In the genomic region with DNA sequence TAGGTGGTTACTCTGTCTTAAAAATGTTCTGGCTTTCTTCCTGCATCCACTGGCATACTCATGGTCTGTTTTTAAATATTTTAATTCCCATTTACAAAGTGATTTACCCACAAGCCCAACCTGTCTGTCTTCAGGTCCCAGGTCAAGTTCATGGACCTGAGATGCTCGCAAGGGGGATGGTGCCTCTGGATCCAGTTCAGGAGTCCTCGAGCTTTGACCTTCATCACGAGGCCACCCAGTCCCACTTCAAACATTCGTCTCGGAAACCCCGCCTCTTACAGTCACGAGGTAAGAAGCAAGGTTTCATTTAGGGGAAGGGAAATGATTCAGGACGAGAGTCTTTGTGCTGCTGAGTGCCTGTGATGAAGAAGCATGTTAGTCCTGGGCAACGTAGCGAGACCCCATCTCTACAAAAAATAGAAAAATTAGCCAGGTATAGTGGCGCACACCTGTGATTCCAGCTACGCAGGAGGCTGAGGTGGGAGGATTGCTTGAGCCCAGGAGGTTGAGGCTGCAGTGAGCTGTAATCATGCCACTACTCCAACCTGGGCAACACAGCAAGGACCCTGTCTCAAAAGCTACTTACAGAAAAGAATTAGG, we compare ENCODE assay signal across 1 cellular context.
TF ChIP-seq lines count a peak whose summit lies in the region.

No MANE protein-coding gene starts in this region.

TF ChIP-seq in HepG2, 621 proteins besides CTCF, POLR2A, EP300 and RAD21 (continued from another document and continues in another):
- TF ChIP-seq, protein P1, sequence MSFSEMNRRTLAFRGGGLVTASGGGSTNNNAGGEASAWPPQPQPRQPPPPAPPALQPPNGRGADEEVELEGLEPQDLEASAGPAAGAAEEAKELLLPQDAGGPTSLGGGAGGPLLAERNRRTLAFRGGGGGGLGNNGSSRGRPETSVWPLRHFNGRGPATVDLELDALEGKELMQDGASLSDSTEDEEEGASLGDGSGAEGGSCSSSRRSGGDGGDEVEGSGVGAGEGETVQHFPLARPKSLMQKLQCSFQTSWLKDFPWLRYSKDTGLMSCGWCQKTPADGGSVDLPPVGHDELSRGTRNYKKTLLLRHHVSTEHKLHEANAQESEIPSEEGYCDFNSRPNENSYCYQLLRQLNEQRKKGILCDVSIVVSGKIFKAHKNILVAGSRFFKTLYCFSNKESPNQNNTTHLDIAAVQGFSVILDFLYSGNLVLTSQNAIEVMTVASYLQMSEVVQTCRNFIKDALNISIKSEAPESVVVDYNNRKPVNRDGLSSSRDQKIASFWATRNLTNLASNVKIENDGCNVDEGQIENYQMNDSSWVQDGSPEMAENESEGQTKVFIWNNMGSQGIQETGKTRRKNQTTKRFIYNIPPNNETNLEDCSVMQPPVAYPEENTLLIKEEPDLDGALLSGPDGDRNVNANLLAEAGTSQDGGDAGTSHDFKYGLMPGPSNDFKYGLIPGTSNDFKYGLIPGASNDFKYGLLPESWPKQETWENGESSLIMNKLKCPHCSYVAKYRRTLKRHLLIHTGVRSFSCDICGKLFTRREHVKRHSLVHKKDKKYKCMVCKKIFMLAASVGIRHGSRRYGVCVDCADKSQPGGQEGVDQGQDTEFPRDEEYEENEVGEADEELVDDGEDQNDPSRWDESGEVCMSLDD (CRISPR knock-in tag; IDR thresholded peaks at IDR 0.05; ENCODE audit: borderline replicate concordance) = no peak
- TF ChIP-seq ZNF672 (CRISPR knock-in tag; IDR thresholded peaks at IDR 0.05) (no peak), NR2F6 (IDR thresholded peaks at IDR 0.05) (peak; percentile 82), NR2F6 (CRISPR knock-in tag; IDR thresholded peaks at IDR 0.05) (peak; percentile 93), AGO2 (optimal IDR thresholded peaks at IDR 0.05; ENCODE audit: low read depth, low read length) (no peak), SRSF4 (IDR thresholded peaks at IDR 0.05; ENCODE audit: low read depth, low read length, poor library complexity, severe bottlenecking) (no peak), ZNF317 (CRISPR knock-in tag; IDR thresholded peaks at IDR 0.05) (0 out of 2 replicates have a peak, but pooled peaks have one; percentile 58), POLR2AphosphoS2 (IDR thresholded peaks at IDR 0.05; ENCODE audit: low read depth, low read length) (no peak), ZNF614 (CRISPR knock-in tag; IDR thresholded peaks at IDR 0.05; ENCODE audit: borderline replicate concordance) (no peak), TBX3 (IDR thresholded peaks at IDR 0.05; ENCODE audit: borderline replicate concordance) (no peak), THYN1 (CRISPR knock-in tag; IDR thresholded peaks at IDR 0.05; ENCODE audit: borderline replicate concordance, low read depth) (no peak), MYNN (CRISPR knock-in tag; IDR thresholded peaks at IDR 0.05; ENCODE audit: low read depth) (no peak), MAFF (IDR thresholded peaks at IDR 0.05; ENCODE audit: low read depth, low read length) (no peak), SKI (IDR thresholded peaks at IDR 0.05; ENCODE audit: partially characterized antibody) (peak; percentile 97), ZNF382 (CRISPR knock-in tag; IDR thresholded peaks at IDR 0.05; ENCODE audit: borderline replicate concordance) (no peak), ZNF329 (CRISPR knock-in tag; IDR thresholded peaks at IDR 0.05; ENCODE audit: low read depth) (0 out of 2 replicates have a peak, but pooled peaks have one; percentile 29), ESRRA (CRISPR knock-in tag; IDR thresholded peaks at IDR 0.05; ENCODE audit: low read depth) (peak; percentile 78; the same call in 1 of the 2 replicates), ZNF230 (CRISPR knock-in tag; IDR thresholded peaks at IDR 0.05) (no peak), SNRNP70 (IDR thresholded peaks at IDR 0.05; ENCODE audit: low read depth, low read length) (no peak), FOXA3 (CRISPR knock-in tag; IDR thresholded peaks at IDR 0.05) (peak; percentile 57; the same call in 1 of the 2 replicates), ZNF180 (CRISPR knock-in tag; IDR thresholded peaks at IDR 0.05; ENCODE audit: borderline replicate concordance, low read depth) (no peak), TMF1 (CRISPR knock-in tag; IDR thresholded peaks at IDR 0.05; ENCODE audit: low read depth) (0 out of 2 replicates have a peak, but pooled peaks have one; percentile 37), ZNF24 (IDR thresholded peaks at IDR 0.05) (no peak), NFRKB (IDR thresholded peaks at IDR 0.05) (no peak), FOXK1 (CRISPR knock-in tag; IDR thresholded peaks at IDR 0.05; ENCODE audit: borderline replicate concordance, low read depth) (peak; percentile 79; the same call in 1 of the 2 replicates), KMT2A (CRISPR knock-in tag; IDR thresholded peaks at IDR 0.05) (no peak), CENPX (CRISPR knock-in tag; IDR thresholded peaks at IDR 0.05) (no peak), CC2D1A (CRISPR knock-in tag; IDR thresholded peaks at IDR 0.05) (no peak), FOXK2 (IDR thresholded peaks at IDR 0.05) (no peak), DMAP1 (CRISPR knock-in tag; IDR thresholded peaks at IDR 0.05) (peak; percentile 49; the same call in 1 of the 2 replicates), TOE1 (CRISPR knock-in tag; IDR thresholded peaks at IDR 0.05) (0 out of 2 replicates have a peak, but pooled peaks have one; percentile 54), ZNF33B (CRISPR knock-in tag; IDR thresholded peaks at IDR 0.05) (no peak), PAX8 (CRISPR knock-in tag; IDR thresholded peaks at IDR 0.05; ENCODE audit: borderline replicate concordance) (no peak), ZNF883 (CRISPR knock-in tag; IDR thresholded peaks at IDR 0.05; ENCODE audit: not compliant biosample characterization) (no peak), SOX6 (IDR thresholded peaks at IDR 0.05) (no peak), SOX6 (CRISPR knock-in tag; IDR thresholded peaks at IDR 0.05) (peak; percentile 77), CREM (IDR thresholded peaks at IDR 0.05) (peak; percentile 46; the same call in 1 of the 2 replicates), CREM (CRISPR knock-in tag; IDR thresholded peaks at IDR 0.05) (no peak), IRF2 (CRISPR knock-in tag; IDR thresholded peaks at IDR 0.05) (peak; percentile 55; the same call in 1 of the 2 replicates), ZNF383 (CRISPR knock-in tag; IDR thresholded peaks at IDR 0.05; ENCODE audit: borderline replicate concordance) (no peak), SALL2 (CRISPR knock-in tag; IDR thresholded peaks at IDR 0.05) (no peak), SSRP1 (CRISPR knock-in tag; IDR thresholded peaks at IDR 0.05) (no peak), ZNF891 (CRISPR knock-in tag; IDR thresholded peaks at IDR 0.05) (no peak), KAT2B (IDR thresholded peaks at IDR 0.05; ENCODE audit: borderline replicate concordance, low read depth, low read length) (no peak), SALL1 (CRISPR knock-in tag; IDR thresholded peaks at IDR 0.05) (peak; percentile 83), ERF (CRISPR knock-in tag; IDR thresholded peaks at IDR 0.05) (no peak), HNRNPLL (IDR thresholded peaks at IDR 0.05; ENCODE audit: low read depth, low read length, poor library complexity, severe bottlenecking) (no peak), RBFOX2 (IDR thresholded peaks at IDR 0.05; ENCODE audit: low read depth, low read length) (0 out of 2 replicates have a peak, but pooled peaks have one; percentile 31), ZNF782 (CRISPR knock-in tag; IDR thresholded peaks at IDR 0.05; ENCODE audit: borderline replicate concordance) (no peak), ZFP90 (CRISPR knock-in tag; IDR thresholded peaks at IDR 0.05; ENCODE audit: borderline replicate concordance) (no peak)
- TF ChIP-seq, protein P2, sequence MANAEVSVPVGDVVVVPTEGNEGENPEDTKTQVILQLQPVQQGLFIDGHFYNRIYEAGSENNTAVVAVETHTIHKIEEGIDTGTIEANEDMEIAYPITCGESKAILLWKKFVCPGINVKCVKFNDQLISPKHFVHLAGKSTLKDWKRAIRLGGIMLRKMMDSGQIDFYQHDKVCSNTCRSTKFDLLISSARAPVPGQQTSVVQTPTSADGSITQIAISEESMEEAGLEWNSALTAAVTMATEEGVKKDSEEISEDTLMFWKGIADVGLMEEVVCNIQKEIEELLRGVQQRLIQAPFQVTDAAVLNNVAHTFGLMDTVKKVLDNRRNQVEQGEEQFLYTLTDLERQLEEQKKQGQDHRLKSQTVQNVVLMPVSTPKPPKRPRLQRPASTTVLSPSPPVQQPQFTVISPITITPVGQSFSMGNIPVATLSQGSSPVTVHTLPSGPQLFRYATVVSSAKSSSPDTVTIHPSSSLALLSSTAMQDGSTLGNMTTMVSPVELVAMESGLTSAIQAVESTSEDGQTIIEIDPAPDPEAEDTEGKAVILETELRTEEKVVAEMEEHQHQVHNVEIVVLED (CRISPR knock-in tag; IDR thresholded peaks at IDR 0.05; ENCODE audit: borderline replicate concordance) = no peak
- TF ChIP-seq, protein P3, sequence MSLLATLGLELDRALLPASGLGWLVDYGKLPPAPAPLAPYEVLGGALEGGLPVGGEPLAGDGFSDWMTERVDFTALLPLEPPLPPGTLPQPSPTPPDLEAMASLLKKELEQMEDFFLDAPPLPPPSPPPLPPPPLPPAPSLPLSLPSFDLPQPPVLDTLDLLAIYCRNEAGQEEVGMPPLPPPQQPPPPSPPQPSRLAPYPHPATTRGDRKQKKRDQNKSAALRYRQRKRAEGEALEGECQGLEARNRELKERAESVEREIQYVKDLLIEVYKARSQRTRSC (CRISPR knock-in tag; IDR thresholded peaks at IDR 0.05; ENCODE audit: low read depth) = no peak
- TF ChIP-seq, protein P4, sequence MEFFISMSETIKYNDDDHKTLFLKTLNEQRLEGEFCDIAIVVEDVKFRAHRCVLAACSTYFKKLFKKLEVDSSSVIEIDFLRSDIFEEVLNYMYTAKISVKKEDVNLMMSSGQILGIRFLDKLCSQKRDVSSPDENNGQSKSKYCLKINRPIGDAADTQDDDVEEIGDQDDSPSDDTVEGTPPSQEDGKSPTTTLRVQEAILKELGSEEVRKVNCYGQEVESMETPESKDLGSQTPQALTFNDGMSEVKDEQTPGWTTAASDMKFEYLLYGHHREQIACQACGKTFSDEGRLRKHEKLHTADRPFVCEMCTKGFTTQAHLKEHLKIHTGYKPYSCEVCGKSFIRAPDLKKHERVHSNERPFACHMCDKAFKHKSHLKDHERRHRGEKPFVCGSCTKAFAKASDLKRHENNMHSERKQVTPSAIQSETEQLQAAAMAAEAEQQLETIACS (CRISPR knock-in tag; IDR thresholded peaks at IDR 0.05) = no peak
- TF ChIP-seq, protein P5, sequence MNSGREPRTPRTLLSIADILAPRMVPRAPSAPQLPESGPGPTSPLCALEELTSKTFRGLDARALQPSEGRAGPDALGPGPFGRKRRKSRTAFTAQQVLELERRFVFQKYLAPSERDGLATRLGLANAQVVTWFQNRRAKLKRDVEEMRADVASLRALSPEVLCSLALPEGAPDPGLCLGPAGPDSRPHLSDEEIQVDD (CRISPR knock-in tag; IDR thresholded peaks at IDR 0.05; ENCODE audit: borderline replicate concordance) = no peak
- TF ChIP-seq, protein P6, sequence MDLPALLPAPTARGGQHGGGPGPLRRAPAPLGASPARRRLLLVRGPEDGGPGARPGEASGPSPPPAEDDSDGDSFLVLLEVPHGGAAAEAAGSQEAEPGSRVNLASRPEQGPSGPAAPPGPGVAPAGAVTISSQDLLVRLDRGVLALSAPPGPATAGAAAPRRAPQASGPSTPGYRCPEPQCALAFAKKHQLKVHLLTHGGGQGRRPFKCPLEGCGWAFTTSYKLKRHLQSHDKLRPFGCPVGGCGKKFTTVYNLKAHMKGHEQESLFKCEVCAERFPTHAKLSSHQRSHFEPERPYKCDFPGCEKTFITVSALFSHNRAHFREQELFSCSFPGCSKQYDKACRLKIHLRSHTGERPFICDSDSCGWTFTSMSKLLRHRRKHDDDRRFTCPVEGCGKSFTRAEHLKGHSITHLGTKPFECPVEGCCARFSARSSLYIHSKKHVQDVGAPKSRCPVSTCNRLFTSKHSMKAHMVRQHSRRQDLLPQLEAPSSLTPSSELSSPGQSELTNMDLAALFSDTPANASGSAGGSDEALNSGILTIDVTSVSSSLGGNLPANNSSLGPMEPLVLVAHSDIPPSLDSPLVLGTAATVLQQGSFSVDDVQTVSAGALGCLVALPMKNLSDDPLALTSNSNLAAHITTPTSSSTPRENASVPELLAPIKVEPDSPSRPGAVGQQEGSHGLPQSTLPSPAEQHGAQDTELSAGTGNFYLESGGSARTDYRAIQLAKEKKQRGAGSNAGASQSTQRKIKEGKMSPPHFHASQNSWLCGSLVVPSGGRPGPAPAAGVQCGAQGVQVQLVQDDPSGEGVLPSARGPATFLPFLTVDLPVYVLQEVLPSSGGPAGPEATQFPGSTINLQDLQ (CRISPR knock-in tag; IDR thresholded peaks at IDR 0.05) = no peak
- TF ChIP-seq, protein P7, sequence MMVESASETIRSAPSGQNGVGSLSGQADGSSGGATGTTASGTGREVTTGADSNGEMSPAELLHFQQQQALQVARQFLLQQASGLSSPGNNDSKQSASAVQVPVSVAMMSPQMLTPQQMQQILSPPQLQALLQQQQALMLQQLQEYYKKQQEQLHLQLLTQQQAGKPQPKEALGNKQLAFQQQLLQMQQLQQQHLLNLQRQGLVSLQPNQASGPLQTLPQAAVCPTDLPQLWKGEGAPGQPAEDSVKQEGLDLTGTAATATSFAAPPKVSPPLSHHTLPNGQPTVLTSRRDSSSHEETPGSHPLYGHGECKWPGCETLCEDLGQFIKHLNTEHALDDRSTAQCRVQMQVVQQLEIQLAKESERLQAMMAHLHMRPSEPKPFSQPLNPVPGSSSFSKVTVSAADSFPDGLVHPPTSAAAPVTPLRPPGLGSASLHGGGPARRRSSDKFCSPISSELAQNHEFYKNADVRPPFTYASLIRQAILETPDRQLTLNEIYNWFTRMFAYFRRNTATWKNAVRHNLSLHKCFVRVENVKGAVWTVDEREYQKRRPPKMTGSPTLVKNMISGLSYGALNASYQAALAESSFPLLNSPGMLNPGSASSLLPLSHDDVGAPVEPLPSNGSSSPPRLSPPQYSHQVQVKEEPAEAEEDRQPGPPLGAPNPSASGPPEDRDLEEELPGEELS (CRISPR knock-in tag; IDR thresholded peaks at IDR 0.05) = peak; percentile 43; the same call in 1 of the 2 replicates
- TF ChIP-seq, protein P8, sequence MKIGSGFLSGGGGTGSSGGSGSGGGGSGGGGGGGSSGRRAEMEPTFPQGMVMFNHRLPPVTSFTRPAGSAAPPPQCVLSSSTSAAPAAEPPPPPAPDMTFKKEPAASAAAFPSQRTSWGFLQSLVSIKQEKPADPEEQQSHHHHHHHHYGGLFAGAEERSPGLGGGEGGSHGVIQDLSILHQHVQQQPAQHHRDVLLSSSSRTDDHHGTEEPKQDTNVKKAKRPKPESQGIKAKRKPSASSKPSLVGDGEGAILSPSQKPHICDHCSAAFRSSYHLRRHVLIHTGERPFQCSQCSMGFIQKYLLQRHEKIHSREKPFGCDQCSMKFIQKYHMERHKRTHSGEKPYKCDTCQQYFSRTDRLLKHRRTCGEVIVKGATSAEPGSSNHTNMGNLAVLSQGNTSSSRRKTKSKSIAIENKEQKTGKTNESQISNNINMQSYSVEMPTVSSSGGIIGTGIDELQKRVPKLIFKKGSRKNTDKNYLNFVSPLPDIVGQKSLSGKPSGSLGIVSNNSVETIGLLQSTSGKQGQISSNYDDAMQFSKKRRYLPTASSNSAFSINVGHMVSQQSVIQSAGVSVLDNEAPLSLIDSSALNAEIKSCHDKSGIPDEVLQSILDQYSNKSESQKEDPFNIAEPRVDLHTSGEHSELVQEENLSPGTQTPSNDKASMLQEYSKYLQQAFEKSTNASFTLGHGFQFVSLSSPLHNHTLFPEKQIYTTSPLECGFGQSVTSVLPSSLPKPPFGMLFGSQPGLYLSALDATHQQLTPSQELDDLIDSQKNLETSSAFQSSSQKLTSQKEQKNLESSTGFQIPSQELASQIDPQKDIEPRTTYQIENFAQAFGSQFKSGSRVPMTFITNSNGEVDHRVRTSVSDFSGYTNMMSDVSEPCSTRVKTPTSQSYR (CRISPR knock-in tag; IDR thresholded peaks at IDR 0.05; ENCODE audit: borderline replicate concordance) = peak; percentile 97
